In genomic region chr19:3283886-3284657, GRCh38 we compare ENCODE assay signal across 2 cellular contexts.
TF ChIP-seq lines count a peak whose summit lies in the region.

No MANE protein-coding gene starts in this region.

TF ChIP-seq in A549, 52 proteins besides CTCF, POLR2A, EP300 and RAD21 (continued from another document):
- TF ChIP-seq BCL3 (IDR thresholded peaks at IDR 0.05), result no peak
- no peak for TF ChIP-seq GATA3 (IDR thresholded peaks at IDR 0.05; ENCODE audit: borderline replicate concordance)
- TF ChIP-seq CHD4 (IDR thresholded peaks at IDR 0.05; ENCODE audit: borderline replicate concordance), result no peak
- TF ChIP-seq NFE2L2 (conservative IDR thresholded peaks at IDR 0.05; ENCODE audit: low read length), result no peak
TF ChIP-seq in A549: peak in this region for 0.

TF ChIP-seq in HCT116, 20 proteins besides CTCF, POLR2A, EP300 and RAD21 (continued from another document):
- no peak for TF ChIP-seq ZBTB33 (IDR thresholded peaks at IDR 0.05; ENCODE audit: extremely low read depth, insufficient replicate concordance, low read length)
- no peak for TF ChIP-seq EGR1 (IDR thresholded peaks at IDR 0.05; ENCODE audit: low read depth)
